In genomic region chr7:152395115-152395514, GRCh38 we compare ENCODE assay signal across 19 cellular contexts. TPM values are rescaled to one million over a fixed set of nuclear protein-coding genes. Genes with fewer than 3 reads are reported as not detected.
DNase-seq lines count a peak whose midpoint lies in the region; ATAC-seq and TF ChIP-seq lines count a peak whose summit lies in the region.
"Had no signal": no experiment of that assay in that cellular context is flagged by ENCODE, and none has a peak within 500 bp of the region (broad histone marks: within the 10 kb centered on the region; RNA-seq: fewer than 3 reads in every experiment).

No MANE protein-coding gene starts in this region.

- CTCF ChIA-PET in AG04450 (lab: Charles Lee), result interaction anchor here (0.7 to 1.6 kb wide), 8 partner anchors 10 to 365 kb away, joined by 3 to 10 read pairs (median 4); no protein-coding TSS in a partner anchor

- TF ChIP-seq CTCF in AG04450 (IDR thresholded peaks at IDR 0.05; ENCODE audit: low read depth, low read length) (no peak), left lung (IDR thresholded peaks at IDR 0.05) (no peak), vagina (IDR thresholded peaks at IDR 0.05) (no peak)

- no peaks in the 10 kb centered on the region for H3K9me2 ChIP-seq in Karpas-422 (replicated peaks; ENCODE audit: insufficient read depth, low read length)

- H3K9me3 ChIP-seq in AG04450 (ENCODE audit: control insufficient read depth, insufficient read depth, low read length) (peaks cover 9% of the 10 kb centered on the region), Karpas-422 (ENCODE audit: low read length) (no peaks in the 10 kb centered on the region), left lung (no peaks in the 10 kb centered on the region), vagina (no peaks in the 10 kb centered on the region)
- H3K9me3 ChIP-seq: breast epithelium had no signal

- H3K27ac ChIP-seq in AG04450 (ENCODE audit: low read depth, low read length), result no peak overlapping the region
- 0 out of 2 replicates have a peak overlapping the region, but pooled peaks have one; percentile 23 for H3K27ac ChIP-seq in Karpas-422 (ENCODE audit: low read length)
- no peak overlapping the region for H3K27ac ChIP-seq in left lung
- no peak overlapping the region for H3K27ac ChIP-seq in vagina
- H3K27ac ChIP-seq: breast epithelium, WERI-Rb-1 had no signal

- H2AFZ ChIP-seq in Karpas-422 (ENCODE audit: low read length), result no peak overlapping the region

- H3K27me3 ChIP-seq in AG04450 (ENCODE audit: control insufficient read depth, insufficient read depth, low read length), result no peaks in the 10 kb centered on the region
- no peaks in the 10 kb centered on the region for H3K27me3 ChIP-seq in Karpas-422 (ENCODE audit: low read length)
- no peaks in the 10 kb centered on the region for H3K27me3 ChIP-seq in left lung
- no peaks in the 10 kb centered on the region for H3K27me3 ChIP-seq in vagina
- H3K27me3 ChIP-seq: breast epithelium had no signal

- DNase-seq in AG04450 (ENCODE audit: low read depth, low spot score) (peak; percentile 20), Karpas-422 (no peak), brain pericyte (ENCODE audit: low read depth, low spot score) (peak; percentile 50), left lung (no peak), vagina (ENCODE audit: extremely low spot score in 2 of 2) (no peak), NCI-H146 treated with DMSO at 0.1 percent for 48 hours (lab: John Stamatoyannopoulos, UW; ENCODE audit: unreplicated experiment) (no peak)
- DNase-seq: activated T-cell treated with anti-CD3 and anti-CD28 coated beads, Interleukin-2, amount 50 U/mL, for 48 hours; CD4-positive, CD25-positive, alpha-beta regulatory T cell; DMS153; erythroblast; NCI-H146; NCI-H82; T-helper 17 cell; WERI-Rb-1 had no signal

- H3K4me1 ChIP-seq in Karpas-422 (ENCODE audit: low read length) (peaks cover 42% of the 10 kb centered on the region), left lung (peaks cover 9 to 36% of the 10 kb centered on the region in 2 donors), vagina (peaks cover 60% of the 10 kb centered on the region)
- H3K4me1 ChIP-seq: breast epithelium had no signal

- H3K79me2 ChIP-seq in Karpas-422 (ENCODE audit: low read length), result peaks cover 100% of the 10 kb centered on the region

- no peak for TF ChIP-seq POLR2A in vagina (IDR thresholded peaks at IDR 0.05)

- ATAC-seq in left lung (peak; percentile 31), HG02970 (IDR thresholded peaks at IDR 0.05; ENCODE audit: low FRiP score, unreplicated experiment) (no peak), GM19328 (IDR thresholded peaks at IDR 0.05; ENCODE audit: unreplicated experiment) (no peak)
- ATAC-seq: activated naive CD4-positive, alpha-beta T cell treated with anti-CD3 and anti-CD28 coated beads, Interleukin-2, amount 50 U/mL, for 72 hours; left lobe of liver; T-helper 17 cell had no signal

- peak overlapping the region; percentile 3 for H3K4me2 ChIP-seq in Karpas-422 (ENCODE audit: low read depth, low read length, poor library complexity, severe bottlenecking)

- POLR2A ChIA-PET in AG04450 (lab: Yijun Ruan, JAX), result no interaction called here

- H3K9ac ChIP-seq in Karpas-422 (ENCODE audit: low read length), result no peak overlapping the region

- H3K36me3 ChIP-seq in Karpas-422 (ENCODE audit: insufficient read depth, low read length) (no peaks in the 10 kb centered on the region), left lung (no peaks in the 10 kb centered on the region), vagina (no peaks in the 10 kb centered on the region)
- H3K36me3 ChIP-seq: breast epithelium, WERI-Rb-1 had no signal

- H3K4me3 ChIP-seq in AG04450 (ENCODE audit: low read depth, low read length) (no peak overlapping the region), Karpas-422 (ENCODE audit: low read length) (no peak overlapping the region), left lung (no peak overlapping the region), vagina (no peak overlapping the region)
- H3K4me3 ChIP-seq: breast epithelium had no signal

- H4K20me1 ChIP-seq in Karpas-422 (ENCODE audit: insufficient read depth, low read depth, low read length), result peaks cover 10% of the 10 kb centered on the region; the same call in 1 of the 2 replicates

- intact Hi-C loops in left lung (cut with DNase I), result no loop called here
- intact Hi-C loops in vagina (cut with DNase I), result no loop called here

RNA-seq across cellular contexts. Expression of gene KMT2C, which starts 40.7 kb away (rescaled TPM):
- 14.5 and 16.7 TPM in 2 replicates for polyA plus RNA-seq in AG04450 (2011; rRNA removed)
- 66.9 and 78.8 TPM in 2 replicates for polyA minus RNA-seq in AG04450 (2011; rRNA and poly(A)+ RNA removed)
- 55.2 and 70.7 TPM in 2 replicates for total RNA-seq in Karpas-422 (2014; rRNA removed; shearing (Covaris generic); ENCODE audit: low replicate concordance)
- total RNA-seq in left lung, result 10 to 100 TPM; 67.8 to 91.4 TPM
- 62.6 TPM for total RNA-seq in vagina

Comparison
In these comparisons a context has a peak if more than half of its experiments do, and no peak if none do; other contexts are left out.
1. DNase-seq: peak in AG04450 (single experiment) and brain pericyte (single experiment); none in Karpas-422 (single experiment), left lung (0 of 2), vagina (0 of 2) and NCI-H146 treated with DMSO at 0.1 percent for 48 hours (single experiment).